Comparison of ENCODE assay signal across 21 cellular contexts in the genomic region with DNA sequence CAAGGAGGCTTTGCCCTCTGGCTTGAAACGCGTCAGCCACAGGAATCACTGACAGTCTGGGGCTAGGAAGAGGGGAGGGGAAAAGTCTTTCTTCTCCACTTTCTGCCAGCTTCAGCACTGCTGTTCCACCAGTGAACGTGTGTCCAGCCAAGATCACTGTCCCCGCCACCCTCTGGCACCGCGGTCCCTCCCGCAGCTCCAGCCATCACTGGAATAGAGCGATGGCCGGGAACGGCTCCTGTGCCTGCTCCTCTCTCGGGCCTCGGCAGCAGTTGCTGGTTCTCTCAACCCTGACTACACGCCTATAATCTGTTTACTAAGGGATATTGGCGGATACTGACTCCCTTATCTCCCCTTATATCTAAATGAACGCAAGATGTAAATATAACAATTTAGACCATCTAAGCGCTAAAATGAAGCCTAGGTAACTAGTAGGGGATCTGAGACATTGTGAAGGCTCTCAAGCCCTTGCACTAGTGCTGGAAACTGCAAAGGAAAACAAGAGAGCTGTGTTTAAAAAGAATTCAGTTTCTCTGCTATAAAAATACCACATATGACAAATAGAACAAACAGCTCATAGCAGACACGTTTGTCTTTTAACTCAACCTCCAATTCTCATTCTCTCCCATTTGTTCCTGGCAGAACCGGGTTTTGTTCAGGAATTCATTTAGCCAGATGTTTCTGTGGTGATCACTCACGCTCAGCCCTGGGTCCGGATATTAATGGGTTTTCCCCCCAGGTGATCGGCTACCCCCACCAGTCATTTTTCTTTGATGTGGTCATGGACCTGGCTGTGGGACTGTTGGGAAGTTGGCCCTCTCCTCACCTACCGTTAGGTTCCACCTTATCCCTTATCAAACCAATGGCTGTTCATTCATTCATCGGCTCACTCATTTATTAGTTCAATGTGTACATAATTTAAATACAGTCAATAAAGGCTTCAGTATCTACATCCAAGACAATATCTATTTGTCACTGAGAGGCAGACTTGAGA.
DNase-seq lines count a peak whose midpoint lies in the region; ATAC-seq and TF ChIP-seq lines count a peak whose summit lies in the region.
"Had no signal": no experiment of that assay in that cellular context is flagged by ENCODE, and none has a peak within 500 bp of the region (broad histone marks: within the 10 kb centered on the region; RNA-seq: fewer than 3 reads in every experiment).

No MANE protein-coding gene starts in this region.

- no peaks in the 10 kb centered on the region for H3K4me1 Mint-ChIP-seq in stimulated activated naive CD8-positive, alpha-beta T cell treated with anti-CD3 and anti-CD28 coated beads, Interleukin-15, amount 100 ng/mL, for 72 hours
- peaks cover 12% of the 10 kb centered on the region for H3K4me1 Mint-ChIP-seq in progenitor cell of endocrine pancreas (ENCODE audit: low read depth)
- H3K4me1 Mint-ChIP-seq: IgD-negative memory B cell had no signal

- no peak for ATAC-seq in stimulated activated naive CD8-positive, alpha-beta T cell treated with anti-CD3 and anti-CD28 coated beads, Interleukin-15, amount 100 ng/mL, for 72 hours
- no peak for ATAC-seq in stimulated activated naive CD8-positive, alpha-beta T cell treated with anti-CD3 and anti-CD28 coated beads, Interleukin-15, Interleukin-2, amounts not matched to agents 100 U/mL and 50 U/mL, for 24 hours
- peak; percentile 61 for ATAC-seq in RWPE2 (ENCODE audit: low read depth)

- TF ChIP-seq CTCF in RWPE2 (IDR thresholded peaks at IDR 0.05; ENCODE audit: poor library complexity, severe bottlenecking) (no peak), GM10266 (IDR thresholded peaks at IDR 0.05; ENCODE audit: control insufficient read depth, insufficient read depth, low read depth, missing control alignments) (no peak), progenitor cell of endocrine pancreas (IDR thresholded peaks at IDR 0.05; ENCODE audit: unreplicated experiment) (no peak)

- H3K4me3 Mint-ChIP-seq in stimulated activated naive CD8-positive, alpha-beta T cell treated with anti-CD3 and anti-CD28 coated beads, Interleukin-15, amount 100 ng/mL, for 72 hours = no peak overlapping the region
- no peak overlapping the region for H3K4me3 Mint-ChIP-seq in progenitor cell of endocrine pancreas (ENCODE audit: low read depth)

- H3K9me3 ChIP-seq in RWPE2 (ENCODE audit: severe bottlenecking) = no peaks in the 10 kb centered on the region

- peaks cover 12% of the 10 kb centered on the region for H3K4me1 ChIP-seq in RWPE2 (ENCODE audit: insufficient read depth, poor library complexity, severe bottlenecking)

- peak overlapping the region; percentile 37 to 61 for H3K27ac Mint-ChIP-seq in stimulated activated naive CD8-positive, alpha-beta T cell treated with anti-CD3 and anti-CD28 coated beads, Interleukin-15, amount 100 ng/mL, for 72 hours
- H3K27ac Mint-ChIP-seq in progenitor cell of endocrine pancreas = no peak overlapping the region
- H3K27ac Mint-ChIP-seq: IgD-negative memory B cell had no signal

- H3K27me3 ChIP-seq in RWPE2 (ENCODE audit: insufficient read depth, poor library complexity, severe bottlenecking) = no peaks in the 10 kb centered on the region

- no peak for DNase-seq in stimulated activated naive CD8-positive, alpha-beta T cell treated with anti-CD3 and anti-CD28 coated beads, Interleukin-15, amount 100 ng/mL, for 72 hours
- no peak for DNase-seq in stimulated activated naive CD8-positive, alpha-beta T cell treated with anti-CD3 and anti-CD28 coated beads, Interleukin-15, Interleukin-2, amounts not matched to agents 100 U/mL and 50 U/mL, for 24 hours
- DNase-seq in RWPE2 (ENCODE audit: low spot score) (no peak), epithelial cell of prostate (ENCODE audit: low read depth, low spot score) (no peak), GM10266 (ENCODE audit: extremely low spot score) (no peak), progenitor cell of endocrine pancreas (ENCODE audit: low spot score, unreplicated experiment) (no peak), cerebellar nuclear complex (lab: John Stamatoyannopoulos, UW) (no peak), NCI-H2029 (lab: John Stamatoyannopoulos, UW) (no peak)
- DNase-seq: 8988T, GF-D8, MV-4-11, NCI-H1105 treated with DMSO at 0.1 percent for 48 hours, NCI-H1694, NCI-H2081 treated with DMSO at 0.1 percent for 48 hours, NCI-H2171 treated with DMSO at 0.1 percent for 48 hours, NCI-H446, Right ventricle myocardium superior, SW 1271 had no signal

- H3K36me3 Mint-ChIP-seq in progenitor cell of endocrine pancreas (ENCODE audit: insufficient read depth) = no peaks in the 10 kb centered on the region
- H3K36me3 Mint-ChIP-seq: IgD-negative memory B cell had no signal

- H3K9me3 Mint-ChIP-seq in stimulated activated naive CD8-positive, alpha-beta T cell treated with anti-CD3 and anti-CD28 coated beads, Interleukin-15, amount 100 ng/mL, for 72 hours = no peaks in the 10 kb centered on the region
- H3K9me3 Mint-ChIP-seq in progenitor cell of endocrine pancreas (ENCODE audit: low read depth) = no peaks in the 10 kb centered on the region
- H3K9me3 Mint-ChIP-seq: IgD-negative memory B cell had no signal

- no peaks in the 10 kb centered on the region for H3K36me3 ChIP-seq in RWPE2 (ENCODE audit: low read depth)

- H3K27ac ChIP-seq in RWPE2 (ENCODE audit: poor library complexity, severe bottlenecking) = peak overlapping the region; percentile 28
- peak overlapping the region; percentile 29 for H3K27ac ChIP-seq in epithelial cell of prostate
- H3K27ac ChIP-seq: C4-2B, SK-N-MC had no signal

- peaks cover 57% of the 10 kb centered on the region for H3K27me3 Mint-ChIP-seq in stimulated activated naive CD8-positive, alpha-beta T cell treated with anti-CD3 and anti-CD28 coated beads, Interleukin-15, amount 100 ng/mL, for 72 hours
- peaks cover 13% of the 10 kb centered on the region for H3K27me3 Mint-ChIP-seq in progenitor cell of endocrine pancreas

- H3K4me3 ChIP-seq in RWPE2 (ENCODE audit: severe bottlenecking) = no peak overlapping the region
- H3K4me3 ChIP-seq: SK-N-MC had no signal
